25 cellular contexts compared by ENCODE assay signal in genomic region chr16:73387979-73388378, GRCh38.
DNase-seq lines count a peak whose midpoint lies in the region; ATAC-seq, FAIRE-seq and TF ChIP-seq lines count a peak whose summit lies in the region.
"Had no signal": no experiment of that assay in that cellular context is flagged by ENCODE, and none has a peak within 500 bp of the region (broad histone marks: within the 10 kb centered on the region; RNA-seq: fewer than 3 reads in every experiment).

No MANE protein-coding gene starts in this region.

- H3K4ac ChIP-seq in H1 (replicated peaks; ENCODE audit: insufficient read length, low read depth, low read length) = no peak overlapping the region
- H3K4ac ChIP-seq in neuronal stem cell (ENCODE audit: low read length) = no peak overlapping the region

- whole genome bisulfite sequencing in H1 (ENCODE audit: extremely low coverage in 1 of 2, insufficient coverage in 1 of 2, insufficient read length in 1 of 2, insufficient replicate concordance in 2 of 2, low coverage in 1 of 2, low lambda C conversion rate in 2 of 2, missing lambda C conversion rate in 1 of 2), 2 experiments = 93% methylated on average over 3 of the region's 3 CpGs; no CpG with 5 or more reads in 1 of the 2 experiments
- WGBS in neuronal stem cell (ENCODE audit: extremely low coverage in 2 of 2, insufficient read length in 2 of 2, insufficient replicate concordance in 1 of 2), 2 donors = no CpG with 5 or more reads among the region's 3 CpGs

- H2AFZ ChIP-seq in GM23338 (peak overlapping the region; percentile 89), Loucy (ENCODE audit: low read length) (0 out of 2 replicates have a peak overlapping the region, but pooled peaks have one; percentile 54), H1 (ENCODE audit: low read length) (no peak overlapping the region), neuronal stem cell (ENCODE audit: low read length) (peak overlapping the region; percentile 48)
- H2AFZ ChIP-seq: GM23248 had no signal

- no peak for TF ChIP-seq EP300 in H1 (IDR thresholded peaks at IDR 0.05; ENCODE audit: borderline replicate concordance in 1 of 2, low read depth in 2 of 2, low read length in 2 of 2)

- no peak overlapping the region for H2AK5ac ChIP-seq in H1 (ENCODE audit: low read depth, low read length)
- H2AK5ac ChIP-seq in neuronal stem cell (ENCODE audit: low read depth, low read length) = no peak overlapping the region

- H3K36me3 Mint-ChIP-seq in GM23338 (ENCODE audit: low read depth) = no peaks in the 10 kb centered on the region
- no peaks in the 10 kb centered on the region for H3K36me3 Mint-ChIP-seq in naive thymus-derived CD8-positive, alpha-beta T cell
- H3K36me3 Mint-ChIP-seq: CD14-positive monocyte; CD8-positive, alpha-beta memory T cell had no signal

- H4K20me1 ChIP-seq in GM23338 (replicated peaks; ENCODE audit: insufficient read depth) (no peaks in the 10 kb centered on the region), Loucy (ENCODE audit: insufficient read depth, low read length, poor library complexity, severe bottlenecking) (no peaks in the 10 kb centered on the region), H1 (replicated peaks in 1 of 2; ENCODE audit: control insufficient read depth in 1 of 2, insufficient read depth in 2 of 2, low read length in 2 of 2) (no peaks in the 10 kb centered on the region)
- H4K20me1 ChIP-seq: BLaER1 treated with 17β-estradiol and CSF1 and Interleukin-3, amounts not matched to agents 10 nM and 100 nM had no signal

- H3K56ac ChIP-seq in H1 (replicated peaks; ENCODE audit: insufficient read length, low read depth, low read length) = no peak overlapping the region

- no peaks in the 10 kb centered on the region for H3K79me2 ChIP-seq in GM23338 (replicated peaks; ENCODE audit: insufficient read depth)
- no peaks in the 10 kb centered on the region for H3K79me2 ChIP-seq in Loucy (ENCODE audit: insufficient read depth, low read length)
- H3K79me2 ChIP-seq in H1 (ENCODE audit: control insufficient read depth in 1 of 2, insufficient read depth in 2 of 2, low read length in 2 of 2) = no peaks in the 10 kb centered on the region

- CTCF ChIA-PET in H1 (lab: Charles Lee; ENCODE audit: partially characterized antibody) = no interaction called here

- H4K5ac ChIP-seq in H1 (ENCODE audit: insufficient read length, low read depth, low read length) = no peak overlapping the region

- H3K4me1 ChIP-seq in GM23338 (ENCODE audit: insufficient read depth) (no peaks in the 10 kb centered on the region), Loucy (ENCODE audit: insufficient read depth, low read length, poor library complexity, severe bottlenecking) (no peaks in the 10 kb centered on the region), H1 (replicated peaks in 1 of 4; ENCODE audit: control insufficient read depth in 3 of 4, insufficient read depth in 4 of 4, low read length in 3 of 4) (no peaks in the 10 kb centered on the region; a peak in 2 of 7 replicates), neuronal stem cell (ENCODE audit: control insufficient read depth in 2 of 2, insufficient read depth in 1 of 2, low read depth in 1 of 2, low read length in 2 of 2) (peaks cover 15% of the 10 kb centered on the region in 2 donors)
- H3K4me1 ChIP-seq: A549, BE2C had no signal

- H3K36me3 ChIP-seq in GM23338 (ENCODE audit: insufficient read depth) (no peaks in the 10 kb centered on the region), Loucy (ENCODE audit: insufficient read depth, low read length) (no peaks in the 10 kb centered on the region), H1 (ENCODE audit: control insufficient read depth in 2 of 4, insufficient read depth in 4 of 4, low read length in 3 of 4) (no peaks in the 10 kb centered on the region; a peak in 1 of 8 replicates), neuronal stem cell (replicated peaks in 1 of 2; ENCODE audit: control insufficient read depth in 2 of 2, insufficient read depth in 2 of 2, low read length in 2 of 2) (no peaks in the 10 kb centered on the region)
- H3K36me3 ChIP-seq: BE2C; BLaER1 treated with 17β-estradiol and CSF1 and Interleukin-3, amounts not matched to agents 10 nM and 100 nM; HAP-1 had no signal

- H3K4me2 ChIP-seq in GM23338 (no peak overlapping the region), Loucy (ENCODE audit: low read depth, low read length, poor library complexity, severe bottlenecking) (no peak overlapping the region), H1 (ENCODE audit: insufficient read depth in 1 of 2, low read depth in 2 of 2, low read length in 2 of 2) (no peak overlapping the region), neuronal stem cell (ENCODE audit: insufficient read depth, low read length, poor library complexity, severe bottlenecking) (no peak overlapping the region)
- H3K4me2 ChIP-seq: A549 had no signal

- H3K4me1 Mint-ChIP-seq in GM23338 = no peaks in the 10 kb centered on the region; the same call in 2 of the 3 replicates
- H3K4me1 Mint-ChIP-seq in naive thymus-derived CD8-positive, alpha-beta T cell = no peaks in the 10 kb centered on the region
- H3K4me1 Mint-ChIP-seq: CD8-positive, alpha-beta memory T cell had no signal

- H2BK12ac ChIP-seq in H1 (ENCODE audit: low read depth, low read length) (no peak overlapping the region), neuronal stem cell (ENCODE audit: low read length) (no peak overlapping the region)

- no peaks in the 10 kb centered on the region for H3K23me2 ChIP-seq in H1 (ENCODE audit: low read depth, low read length)

- no peak overlapping the region for H3K9ac ChIP-seq in Loucy (ENCODE audit: low read depth, low read length, poor library complexity, severe bottlenecking)
- no peak overlapping the region for H3K9ac ChIP-seq in H1 (replicated peaks in 1 of 4; ENCODE audit: extremely low read depth in 1 of 4, low read depth in 3 of 4, low read length in 3 of 4)
- H3K9ac ChIP-seq in neuronal stem cell (ENCODE audit: low read depth, low read length, poor library complexity) = no peak overlapping the region
- H3K9ac ChIP-seq: BLaER1 treated with 17β-estradiol and CSF1 and Interleukin-3, amounts not matched to agents 10 nM and 100 nM; GM23248 had no signal

- no peak for TF ChIP-seq POLR2A in H1 (IDR thresholded peaks at IDR 0.05; ENCODE audit: control extremely low read depth in 1 of 2, low read depth in 2 of 2, low read length in 2 of 2)

- H2BK15ac ChIP-seq in H1 (ENCODE audit: low read length) (no peak overlapping the region), neuronal stem cell (ENCODE audit: low read length) (no peak overlapping the region)

- H4K91ac ChIP-seq in H1 (replicated peaks; ENCODE audit: insufficient read length, low read length) (no peak overlapping the region), neuronal stem cell (ENCODE audit: low read depth, low read length, poor library complexity) (no peak overlapping the region)

- H2BK5ac ChIP-seq in H1 (ENCODE audit: low read depth, low read length) (no peak overlapping the region), neuronal stem cell (ENCODE audit: low read length) (no peak overlapping the region)

- no peak for TF ChIP-seq RAD21 in H1 (IDR thresholded peaks at IDR 0.05 in 1 of 2, conservative IDR thresholded peaks at IDR 0.05 in 1 of 2; ENCODE audit: low read depth in 2 of 2, low read length in 2 of 2)

- H3K9me2 ChIP-seq in GM23338 (ENCODE audit: insufficient read depth) (peaks cover 6% of the 10 kb centered on the region; the same call in 1 of the 2 replicates), Loucy (replicated peaks; ENCODE audit: low read depth, low read length) (no peaks in the 10 kb centered on the region)

- H3K4me3 ChIP-seq in GM23338 (no peak overlapping the region), Loucy (ENCODE audit: low read length, poor library complexity, severe bottlenecking) (no peak overlapping the region), H1 (ENCODE audit: extremely low read depth in 1 of 4, insufficient read depth in 2 of 4, low read depth in 3 of 4, low read length in 4 of 4) (no peak overlapping the region), neuronal stem cell (ENCODE audit: low read length in 2 of 2) (no peak overlapping the region)
- H3K4me3 ChIP-seq: A549; BLaER1 treated with 17β-estradiol and CSF1 and Interleukin-3, amounts not matched to agents 10 nM and 100 nM; GM23248; HAP-1 had no signal

- no peak for DNase-seq in GM23338 (ENCODE audit: low spot score)
- no peak for DNase-seq in H1 (ENCODE audit: low read depth in 1 of 2, low spot score in 2 of 2)
- DNase-seq in neuronal stem cell (ENCODE audit: low spot score) = no peak
- DNase-seq in left lobe of liver (ENCODE audit: low spot score) = no peak
- no peak for DNase-seq in naive thymus-derived CD8-positive, alpha-beta T cell
- DNase-seq: 8988T; ACHN; AML-193; BE2C; CD4-positive, alpha-beta T cell; CD8-positive, alpha-beta memory T cell; DMS 273 treated with DMSO at 0.1 percent for 48 hours; DMS79; GF-D8; GM23248 had no signal

- no peaks in the 10 kb centered on the region for H3F3A ChIP-seq in GM23338 (replicated peaks; ENCODE audit: low read depth)
- H3F3A ChIP-seq in Loucy (ENCODE audit: low read depth) = no peaks in the 10 kb centered on the region

- no peak overlapping the region for H2BK20ac ChIP-seq in H1 (ENCODE audit: low read length)

- H3K27me3 ChIP-seq in GM23338 (ENCODE audit: insufficient read depth) = no peaks in the 10 kb centered on the region
- no peaks in the 10 kb centered on the region for H3K27me3 ChIP-seq in Loucy (ENCODE audit: insufficient read depth, low read length, poor library complexity, severe bottlenecking)
- no peaks in the 10 kb centered on the region for H3K27me3 ChIP-seq in H1 (replicated peaks in 1 of 4; ENCODE audit: control insufficient read depth in 3 of 4, extremely low read depth in 1 of 4, insufficient read depth in 3 of 4, low read length in 3 of 4)
- H3K27me3 ChIP-seq in neuronal stem cell (ENCODE audit: control insufficient read depth in 3 of 3, insufficient read depth in 3 of 3, low read depth in 1 of 3, low read length in 3 of 3) = no peaks in the 10 kb centered on the region
- H3K27me3 ChIP-seq: BE2C; BLaER1 treated with 17β-estradiol and CSF1 and Interleukin-3, amounts not matched to agents 10 nM and 100 nM had no signal

- H4K8ac ChIP-seq in H1 (ENCODE audit: extremely low read depth, insufficient read depth, low read length) = no peak overlapping the region
- H4K8ac ChIP-seq in neuronal stem cell (ENCODE audit: low read depth, low read length) = no peak overlapping the region

- no peak for FAIRE-seq in H1 (lab: Jason Lieb, UNC)
- FAIRE-seq: A549, D721Med, GM12892, GM19239, H54 had no signal

- no peaks in the 10 kb centered on the region for H3K9me3 Mint-ChIP-seq in GM23338
- peaks cover 0 to 2% (median 0%) of the 10 kb centered on the region in 9 donors for H3K9me3 Mint-ChIP-seq in naive thymus-derived CD8-positive, alpha-beta T cell
- H3K9me3 Mint-ChIP-seq: CD4-positive, alpha-beta T cell had no signal

- POLR2A ChIA-PET in H1 (lab: Charles Lee; ENCODE audit: partially characterized antibody) = no interaction called here
- POLR2A ChIA-PET in naive thymus-derived CD8-positive, alpha-beta T cell (lab: Charles Lee) = no interaction called here

- no peak overlapping the region for H3K4me3 Mint-ChIP-seq in GM23338
- H3K4me3 Mint-ChIP-seq in naive thymus-derived CD8-positive, alpha-beta T cell = no peak overlapping the region
- H3K4me3 Mint-ChIP-seq: CD14-positive monocyte; CD4-positive, alpha-beta T cell; CD8-positive, alpha-beta memory T cell had no signal

- no peak overlapping the region for H3K18ac ChIP-seq in H1 (ENCODE audit: extremely low read depth, low read length)
- no peak overlapping the region for H3K18ac ChIP-seq in neuronal stem cell (ENCODE audit: low read length)

- H3K27ac ChIP-seq in GM23338 (ENCODE audit: low read depth) = no peak overlapping the region
- H3K27ac ChIP-seq in H1 (ENCODE audit: low read depth, low read length) = no peak overlapping the region
- no peak overlapping the region for H3K27ac ChIP-seq in neuronal stem cell (replicated peaks; ENCODE audit: low read length)
- H3K27ac ChIP-seq: A549, GM23248 had no signal

- no peak overlapping the region for H3K14ac ChIP-seq in H1 (ENCODE audit: insufficient read length)
- no peak overlapping the region for H3K14ac ChIP-seq in neuronal stem cell (ENCODE audit: low read length)

- no peak overlapping the region for H3K23ac ChIP-seq in H1 (ENCODE audit: insufficient read length)
- H3K23ac ChIP-seq in neuronal stem cell (ENCODE audit: low read depth, low read length, poor library complexity) = no peak overlapping the region

- H2BK120ac ChIP-seq in H1 (replicated peaks; ENCODE audit: low read depth, low read length) = no peak overlapping the region
- no peak overlapping the region for H2BK120ac ChIP-seq in neuronal stem cell (ENCODE audit: low read depth, low read length)

- TF ChIP-seq CTCF in GM23338 (conservative IDR thresholded peaks at IDR 0.05; ENCODE audit: low read depth in 2 of 2) (no peak), Loucy (conservative IDR thresholded peaks at IDR 0.05; ENCODE audit: low read length) (no peak), H1 (IDR thresholded peaks at IDR 0.05; ENCODE audit: control extremely low read depth in 1 of 3, insufficient read depth in 1 of 3, low read depth in 1 of 3, low read length in 3 of 3) (no peak)

- H3K9me3 ChIP-seq in Loucy (ENCODE audit: insufficient read depth, low read depth, low read length) (no peaks in the 10 kb centered on the region), H1 (ENCODE audit: insufficient read depth in 2 of 2, low read depth in 1 of 2, low read length in 1 of 2) (no peaks in the 10 kb centered on the region), neuronal stem cell (replicated peaks in 1 of 2; ENCODE audit: control insufficient read depth in 2 of 2, insufficient read depth in 1 of 2, low read depth in 1 of 2, low read length in 2 of 2) (peaks cover 0 to 9% of the 10 kb centered on the region in 2 donors)
- H3K9me3 ChIP-seq: A549, BE2C, HAP-1 had no signal

- no peaks in the 10 kb centered on the region for H3K79me1 ChIP-seq in H1 (ENCODE audit: low read depth, low read length)
- H3K79me1 ChIP-seq in neuronal stem cell (ENCODE audit: low read depth, low read length) = no peaks in the 10 kb centered on the region

- no peak for ATAC-seq in GM23338
- no peak for ATAC-seq in HG02852 (IDR thresholded peaks at IDR 0.05; ENCODE audit: unreplicated experiment)
- no peak for ATAC-seq in left lobe of liver
- no peak for ATAC-seq in naive thymus-derived CD8-positive, alpha-beta T cell
- ATAC-seq: A549 had no signal

- H3K27ac Mint-ChIP-seq in GM23338 = no peak overlapping the region
- H3K27ac Mint-ChIP-seq in naive thymus-derived CD8-positive, alpha-beta T cell = no peak overlapping the region
- H3K27ac Mint-ChIP-seq: CD14-positive monocyte; CD4-positive, alpha-beta T cell; CD8-positive, alpha-beta memory T cell had no signal

- no peaks in the 10 kb centered on the region for H3K27me3 Mint-ChIP-seq in GM23338 (ENCODE audit: insufficient read depth, low read depth, poor library complexity)
- H3K27me3 Mint-ChIP-seq in naive thymus-derived CD8-positive, alpha-beta T cell = peaks cover 0 to 5% (median 3%) of the 10 kb centered on the region in 5 donors
- H3K27me3 Mint-ChIP-seq: CD4-positive, alpha-beta T cell; CD8-positive, alpha-beta memory T cell had no signal
